In the genomic region with DNA sequence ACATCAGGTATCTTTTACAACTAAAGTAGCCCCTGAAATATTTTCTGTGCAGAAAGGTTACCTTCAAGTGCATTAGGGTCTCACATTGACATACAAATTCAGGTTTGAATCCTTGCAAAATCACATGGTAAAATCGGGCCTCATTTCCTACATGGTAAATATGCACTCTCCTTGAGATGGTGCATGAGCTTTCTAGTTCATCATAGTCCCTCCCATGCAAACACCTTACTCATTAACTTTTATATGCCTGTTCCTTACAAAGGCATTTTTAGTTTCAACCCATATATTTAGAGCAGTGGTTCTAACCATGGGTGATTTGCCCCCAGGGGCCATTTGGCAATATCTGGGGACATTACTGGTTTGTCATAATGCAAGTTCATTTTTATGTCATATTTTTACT, we compare ENCODE assay signal across 29 cellular contexts.
"Had no signal": no experiment of that assay in that cellular context is flagged by ENCODE, and none has a peak within 500 bp of the region (broad histone marks: within the 10 kb centered on the region; RNA-seq: fewer than 3 reads in every experiment).

No MANE protein-coding gene starts in this region.

- ATAC-seq: naive thymus-derived CD8-positive, alpha-beta T cell; natural killer cell treated with Interleukin-12 subunit alpha and Interleukin-12 subunit beta and Interleukin-15 and Interleukin-18, amount 100 ng/mL, for 72 hours; psoas muscle; right cardiac atrium; right lobe of liver; stimulated activated effector memory CD8-positive, alpha-beta T cell treated with anti-CD3 and anti-CD28 coated beads, Interleukin-12 subunit alpha, Interleukin-12 subunit beta, amount 100 ng/mL, for 72 hours; stimulated activated naive B cell treated with anti-CD40 and anti-IgM and Interleukin-4, amounts not matched to agents 10 μg/mL and 1 μg/mL and 100 μg/mL, for 72 hours; upper lobe of right lung had no signal

- H3K4me1 Mint-ChIP-seq: naive thymus-derived CD8-positive, alpha-beta T cell; stimulated activated effector memory CD8-positive, alpha-beta T cell treated with anti-CD3 and anti-CD28 coated beads, Interleukin-12 subunit alpha, Interleukin-12 subunit beta, amount 100 ng/mL, for 72 hours; stimulated activated naive B cell treated with anti-CD40 and anti-IgM and Interleukin-4, amounts not matched to agents 10 μg/mL and 1 μg/mL and 100 μg/mL, for 72 hours had no signal

- H3K27ac Mint-ChIP-seq: naive thymus-derived CD8-positive, alpha-beta T cell; natural killer cell treated with Interleukin-12 subunit alpha and Interleukin-12 subunit beta and Interleukin-15 and Interleukin-18, amount 100 ng/mL, for 72 hours; neural progenitor cell; progenitor cell of endocrine pancreas; stimulated activated effector memory CD8-positive, alpha-beta T cell treated with anti-CD3 and anti-CD28 coated beads, Interleukin-12 subunit alpha, Interleukin-12 subunit beta, amount 100 ng/mL, for 72 hours; stimulated activated naive B cell treated with anti-CD40 and anti-IgM and Interleukin-4, amounts not matched to agents 10 μg/mL and 1 μg/mL and 100 μg/mL, for 72 hours; stimulated activated naive CD8-positive, alpha-beta T cell treated with anti-CD3 and anti-CD28 coated beads, Interleukin-15, Interleukin-2, amounts not matched to agents 100 ng/mL and 50 ng/mL, for 24 hours had no signal

- FAIRE-seq: small intestine, urothelium cell line had no signal

- H3K9me3 Mint-ChIP-seq: natural killer cell treated with Interleukin-12 subunit alpha and Interleukin-12 subunit beta and Interleukin-15 and Interleukin-18, amount 100 ng/mL, for 72 hours; neural progenitor cell; stimulated activated effector memory CD8-positive, alpha-beta T cell treated with anti-CD3 and anti-CD28 coated beads, Interleukin-12 subunit alpha, Interleukin-12 subunit beta, amount 100 ng/mL, for 72 hours; stimulated activated naive CD8-positive, alpha-beta T cell treated with anti-CD3 and anti-CD28 coated beads, Interleukin-15, Interleukin-2, amounts not matched to agents 100 ng/mL and 50 ng/mL, for 24 hours had no signal

- H3K9ac ChIP-seq: neural progenitor cell, parathyroid adenoma had no signal

- H3K36me3 Mint-ChIP-seq: naive thymus-derived CD8-positive, alpha-beta T cell; natural killer cell treated with Interleukin-12 subunit alpha and Interleukin-12 subunit beta and Interleukin-15 and Interleukin-18, amount 100 ng/mL, for 72 hours; stimulated activated effector memory CD8-positive, alpha-beta T cell treated with anti-CD3 and anti-CD28 coated beads, Interleukin-12 subunit alpha, Interleukin-12 subunit beta, amount 100 ng/mL, for 72 hours; stimulated activated naive B cell treated with anti-CD40 and anti-IgM and Interleukin-4, amounts not matched to agents 10 μg/mL and 1 μg/mL and 100 μg/mL, for 72 hours had no signal

- H3K4me3 ChIP-seq: neural progenitor cell, ovary, psoas muscle, right lobe of liver, sigmoid colon, stomach, thoracic aorta, thyroid gland, tibial nerve, upper lobe of right lung, vagina had no signal

- H3K27me3 Mint-ChIP-seq: progenitor cell of endocrine pancreas; stimulated activated naive CD8-positive, alpha-beta T cell treated with anti-CD3 and anti-CD28 coated beads, Interleukin-15, Interleukin-2, amounts not matched to agents 100 ng/mL and 50 ng/mL, for 24 hours had no signal

- H3K36me3 ChIP-seq: ovary, right lobe of liver, thoracic aorta, thyroid gland, upper lobe of right lung, vagina had no signal

- H3K4me3 Mint-ChIP-seq: naive thymus-derived CD8-positive, alpha-beta T cell; natural killer cell treated with Interleukin-12 subunit alpha and Interleukin-12 subunit beta and Interleukin-15 and Interleukin-18, amount 100 ng/mL, for 72 hours; neural progenitor cell; stimulated activated effector memory CD8-positive, alpha-beta T cell treated with anti-CD3 and anti-CD28 coated beads, Interleukin-12 subunit alpha, Interleukin-12 subunit beta, amount 100 ng/mL, for 72 hours; stimulated activated naive B cell treated with anti-CD40 and anti-IgM and Interleukin-4, amounts not matched to agents 10 μg/mL and 1 μg/mL and 100 μg/mL, for 72 hours; stimulated activated naive CD8-positive, alpha-beta T cell treated with anti-CD3 and anti-CD28 coated beads, Interleukin-15, Interleukin-2, amounts not matched to agents 100 ng/mL and 50 ng/mL, for 24 hours had no signal

- H3K27ac ChIP-seq: neural progenitor cell, ovary, parathyroid adenoma, psoas muscle, right lobe of liver, stomach, thoracic aorta, thyroid gland, tibial nerve, upper lobe of right lung, vagina had no signal

- DNase-seq: naive thymus-derived CD8-positive, alpha-beta T cell; occipital lobe; ovary; posterior cingulate gyrus; psoas muscle; right cardiac atrium; right lobe of liver; sigmoid colon; small intestine; stimulated activated CD4-positive, alpha-beta T cell treated with anti-CD3 and anti-CD28 coated beads, Interleukin-15, amount 100 ng/mL, for 24 hours; stimulated activated CD4-positive, alpha-beta T cell treated with anti-CD3 and anti-CD28 coated beads, Interleukin-2, amount 100 ng/mL, for 24 hours; stimulated activated CD4-positive, alpha-beta T cell treated with anti-CD3 and anti-CD28 coated beads, Interleukin-2, amount 100 ng/mL, for 48 hours; stimulated activated CD4-positive, alpha-beta T cell treated with anti-CD3 and anti-CD28 coated beads, Interleukin-4, amount 100 ng/mL, for 24 hours; stimulated activated naive B cell treated with anti-CD40 and anti-IgM and Interleukin-4, amounts not matched to agents 10 μg/mL and 1 μg/mL and 100 μg/mL, for 72 hours; stimulated activated naive CD4-positive, alpha-beta T cell treated with Interleukin-2 at 50 U/mL for 16 hours; stomach; thyroid gland; trophoblast cell; upper lobe of right lung had no signal

- H3K9me3 ChIP-seq: ovary, psoas muscle, right lobe of liver, sigmoid colon, stomach, thoracic aorta, thyroid gland, tibial nerve, upper lobe of right lung, vagina had no signal
